In the genomic region with DNA sequence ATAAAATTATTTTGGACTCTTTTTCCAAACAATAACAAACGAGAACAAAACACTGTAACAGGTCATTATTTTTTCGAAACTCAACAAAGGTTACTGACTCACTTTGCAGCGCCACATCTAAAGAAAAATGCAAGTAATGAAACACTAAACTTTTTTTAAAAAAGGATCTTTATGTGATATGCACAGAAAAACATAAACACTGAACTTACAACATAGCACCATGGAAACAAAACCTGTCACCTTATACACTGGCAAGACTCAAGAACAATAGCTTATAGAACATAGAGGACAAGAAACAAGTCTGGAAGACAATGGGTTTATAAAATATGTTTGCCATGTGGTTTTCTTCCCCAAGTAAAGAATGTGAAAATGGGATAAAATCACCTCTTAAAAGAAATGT, we compare ENCODE assay signal across 15 cellular contexts.
DNase-seq lines count a peak whose midpoint lies in the region; FAIRE-seq and TF ChIP-seq lines count a peak whose summit lies in the region.
"Had no signal": no experiment of that assay in that cellular context is flagged by ENCODE, and none has a peak within 500 bp of the region (broad histone marks: within the 10 kb centered on the region; RNA-seq: fewer than 3 reads in every experiment).

No MANE protein-coding gene starts in this region.

- H3K36me3 Mint-ChIP-seq in activated CD4-positive, alpha-beta T cell treated with anti-CD3 and anti-CD28 coated beads, Interleukin-2, amount 10 ng/mL, durations not matched to agents 24 days and 14 days (ENCODE audit: low read depth), result peaks cover 26% of the 10 kb centered on the region
- H3K36me3 Mint-ChIP-seq in activated T-helper 2 cell treated with anti-CD3 and anti-CD28 coated beads, Interferon-gamma antibody, Interleukin-2, Interleukin-4, amounts not matched to agents 10 μg/mL and 5 μg/mL and 100 μg/mL, durations not matched to agents 14 hours and 24 hours and 36 hours (ENCODE audit: low read depth), result peaks cover 44% of the 10 kb centered on the region

- peak overlapping the region; percentile 1 for H3K27ac Mint-ChIP-seq in activated CD4-positive, alpha-beta T cell treated with anti-CD3 and anti-CD28 coated beads, Interleukin-2, amount 10 ng/mL, durations not matched to agents 24 days and 14 days
- peak overlapping the region; percentile 77 for H3K27ac Mint-ChIP-seq in activated T-helper 2 cell treated with anti-CD3 and anti-CD28 coated beads, Interferon-gamma antibody, Interleukin-2, Interleukin-4, amounts not matched to agents 10 μg/mL and 5 μg/mL and 100 μg/mL, durations not matched to agents 14 hours and 24 hours and 36 hours
- H3K27ac Mint-ChIP-seq: CD4-positive, CD25-positive, alpha-beta regulatory T cell; GM23338; H9 had no signal

- H3K4me1 Mint-ChIP-seq in activated CD4-positive, alpha-beta T cell treated with anti-CD3 and anti-CD28 coated beads, Interleukin-2, amount 10 ng/mL, durations not matched to agents 24 days and 14 days, result peaks cover 14% of the 10 kb centered on the region
- peaks cover 27% of the 10 kb centered on the region for H3K4me1 Mint-ChIP-seq in activated T-helper 2 cell treated with anti-CD3 and anti-CD28 coated beads, Interferon-gamma antibody, Interleukin-2, Interleukin-4, amounts not matched to agents 10 μg/mL and 5 μg/mL and 100 μg/mL, durations not matched to agents 14 hours and 24 hours and 36 hours (ENCODE audit: low read depth)

- no peak overlapping the region for H3K4me3 ChIP-seq in fibroblast of pulmonary artery (replicated peaks; ENCODE audit: low read depth, low read length)
- H3K4me3 ChIP-seq: BLaER1 treated with 17β-estradiol and CSF1 and Interleukin-3, amounts not matched to agents 10 nM and 100 nM; GM12878; GM23338 had no signal

- no peak for TF ChIP-seq CTCF in fibroblast of pulmonary artery (IDR thresholded peaks at IDR 0.05; ENCODE audit: low read length, missing control alignments)

- TF ChIP-seq POLR2A in H54 (IDR thresholded peaks at IDR 0.05; ENCODE audit: low read depth, low read length), result no peak

- no peak overlapping the region for H3K4me3 Mint-ChIP-seq in activated CD4-positive, alpha-beta T cell treated with anti-CD3 and anti-CD28 coated beads, Interleukin-2, amount 10 ng/mL, durations not matched to agents 24 days and 14 days
- H3K4me3 Mint-ChIP-seq in activated T-helper 2 cell treated with anti-CD3 and anti-CD28 coated beads, Interferon-gamma antibody, Interleukin-2, Interleukin-4, amounts not matched to agents 10 μg/mL and 5 μg/mL and 100 μg/mL, durations not matched to agents 14 hours and 24 hours and 36 hours (ENCODE audit: low read depth), result no peak overlapping the region
- H3K4me3 Mint-ChIP-seq: CD4-positive, CD25-positive, alpha-beta regulatory T cell; GM23338; H9 had no signal

- intact Hi-C loops in activated CD4-positive, alpha-beta T cell treated with anti-CD3 and anti-CD28 coated beads, Interleukin-2, amount 10 ng/mL, durations not matched to agents 24 days and 14 days (cut with micrococcal nuclease), result no loop called here
- intact Hi-C loops in activated T-helper 2 cell treated with anti-CD3 and anti-CD28 coated beads, Interferon-gamma antibody, Interleukin-2, Interleukin-4, amounts not matched to agents 10 μg/mL and 5 μg/mL and 100 μg/mL, durations not matched to agents 14 hours and 24 hours and 36 hours (cut with micrococcal nuclease), result no loop called here

- H3K27me3 Mint-ChIP-seq in activated CD4-positive, alpha-beta T cell treated with anti-CD3 and anti-CD28 coated beads, Interleukin-2, amount 10 ng/mL, durations not matched to agents 24 days and 14 days, result no peaks in the 10 kb centered on the region
- no peaks in the 10 kb centered on the region for H3K27me3 Mint-ChIP-seq in activated T-helper 2 cell treated with anti-CD3 and anti-CD28 coated beads, Interferon-gamma antibody, Interleukin-2, Interleukin-4, amounts not matched to agents 10 μg/mL and 5 μg/mL and 100 μg/mL, durations not matched to agents 14 hours and 24 hours and 36 hours (ENCODE audit: low read depth)
- H3K27me3 Mint-ChIP-seq: CD4-positive, CD25-positive, alpha-beta regulatory T cell had no signal

- peaks cover 5% of the 10 kb centered on the region for H3K9me3 Mint-ChIP-seq in activated CD4-positive, alpha-beta T cell treated with anti-CD3 and anti-CD28 coated beads, Interleukin-2, amount 10 ng/mL, durations not matched to agents 24 days and 14 days
- H3K9me3 Mint-ChIP-seq in activated T-helper 2 cell treated with anti-CD3 and anti-CD28 coated beads, Interferon-gamma antibody, Interleukin-2, Interleukin-4, amounts not matched to agents 10 μg/mL and 5 μg/mL and 100 μg/mL, durations not matched to agents 14 hours and 24 hours and 36 hours, result peaks cover 5% of the 10 kb centered on the region
- H3K9me3 Mint-ChIP-seq: GM23338 had no signal

- DNase-seq in activated CD4-positive, alpha-beta T cell treated with anti-CD3 and anti-CD28 coated beads, Interleukin-2, amount 10 ng/mL, durations not matched to agents 24 days and 14 days, result no peak
- DNase-seq in activated CD4-positive, alpha-beta T cell treated with anti-CD3 and anti-CD28 coated beads, Interleukin-2, amount 50 U/mL, for 4 hours, result no peak
- DNase-seq in H54 (ENCODE audit: insufficient read length, low spot score) (no peak), fibroblast of pulmonary artery (ENCODE audit: low read depth) (peak; percentile 39), NCI-H524 treated with DMSO at 0.1 percent for 48 hours (lab: John Stamatoyannopoulos, UW) (no peak), LoVo (ENCODE audit: low spot score) (no peak)
- no peak for DNase-seq in activated T-helper 2 cell treated with anti-CD3 and anti-CD28 coated beads, Interferon-gamma antibody, Interleukin-2, Interleukin-4, amounts not matched to agents 10 μg/mL and 5 μg/mL and 100 μg/mL, durations not matched to agents 14 hours and 24 hours and 36 hours (ENCODE audit: low spot score)
- DNase-seq: 8988T; AML-193; CD4-positive, CD25-positive, alpha-beta regulatory T cell; DMS 273 treated with DMSO at 0.1 percent for 48 hours; H9 had no signal

- peak; percentile 55 for FAIRE-seq in H54 (lab: Jason Lieb, UNC)
- FAIRE-seq: GM12878 had no signal
